Comparison of ENCODE assay signal across 1 cellular context in the genomic region with DNA sequence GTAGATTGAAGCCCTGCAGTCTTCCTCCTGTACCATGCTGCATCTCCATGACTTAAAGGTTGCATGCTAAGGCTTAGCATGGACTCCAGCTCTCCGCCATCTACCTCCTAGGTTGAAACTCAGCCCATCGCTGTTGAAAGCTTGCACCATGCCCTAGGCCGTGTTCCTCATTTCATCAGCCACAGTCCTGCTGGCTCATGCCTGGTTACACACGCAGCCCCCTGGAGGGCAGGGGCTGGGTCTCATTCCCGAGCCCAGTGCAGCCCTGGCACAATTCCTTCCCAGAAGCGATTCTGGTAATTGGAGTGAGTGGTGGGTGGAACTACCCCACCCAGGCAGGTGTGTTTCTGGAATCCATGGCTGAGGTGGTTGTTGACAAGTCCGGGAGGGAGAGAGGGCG.
TF ChIP-seq lines count a peak whose summit lies in the region.

No MANE protein-coding gene starts in this region.

TF ChIP-seq in H1, 55 proteins besides CTCF, POLR2A, EP300 and RAD21:
- no peak for TF ChIP-seq HDAC6 (IDR thresholded peaks at IDR 0.05; ENCODE audit: low read depth, low read length)
- TF ChIP-seq SP2 (IDR thresholded peaks at IDR 0.05; ENCODE audit: low read length): no peak
- TF ChIP-seq SP1 (IDR thresholded peaks at IDR 0.05; ENCODE audit: low read depth, low read length): no peak
- no peak for TF ChIP-seq FOSL1 (IDR thresholded peaks at IDR 0.05; ENCODE audit: insufficient read depth, low read depth, low read length)
- TF ChIP-seq SUZ12 (IDR thresholded peaks at IDR 0.05; ENCODE audit: low read length): no peak
- TF ChIP-seq RFX5 (IDR thresholded peaks at IDR 0.05; ENCODE audit: borderline replicate concordance, low read depth, low read length): no peak
- no peak for TF ChIP-seq ASH2L (IDR thresholded peaks at IDR 0.05; ENCODE audit: low read length)
- TF ChIP-seq, protein P1, sequence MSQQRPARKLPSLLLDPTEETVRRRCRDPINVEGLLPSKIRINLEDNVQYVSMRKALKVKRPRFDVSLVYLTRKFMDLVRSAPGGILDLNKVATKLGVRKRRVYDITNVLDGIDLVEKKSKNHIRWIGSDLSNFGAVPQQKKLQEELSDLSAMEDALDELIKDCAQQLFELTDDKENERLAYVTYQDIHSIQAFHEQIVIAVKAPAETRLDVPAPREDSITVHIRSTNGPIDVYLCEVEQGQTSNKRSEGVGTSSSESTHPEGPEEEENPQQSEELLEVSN (IDR thresholded peaks at IDR 0.05): no peak
